12 cellular contexts compared by ENCODE assay signal in the genomic region with DNA sequence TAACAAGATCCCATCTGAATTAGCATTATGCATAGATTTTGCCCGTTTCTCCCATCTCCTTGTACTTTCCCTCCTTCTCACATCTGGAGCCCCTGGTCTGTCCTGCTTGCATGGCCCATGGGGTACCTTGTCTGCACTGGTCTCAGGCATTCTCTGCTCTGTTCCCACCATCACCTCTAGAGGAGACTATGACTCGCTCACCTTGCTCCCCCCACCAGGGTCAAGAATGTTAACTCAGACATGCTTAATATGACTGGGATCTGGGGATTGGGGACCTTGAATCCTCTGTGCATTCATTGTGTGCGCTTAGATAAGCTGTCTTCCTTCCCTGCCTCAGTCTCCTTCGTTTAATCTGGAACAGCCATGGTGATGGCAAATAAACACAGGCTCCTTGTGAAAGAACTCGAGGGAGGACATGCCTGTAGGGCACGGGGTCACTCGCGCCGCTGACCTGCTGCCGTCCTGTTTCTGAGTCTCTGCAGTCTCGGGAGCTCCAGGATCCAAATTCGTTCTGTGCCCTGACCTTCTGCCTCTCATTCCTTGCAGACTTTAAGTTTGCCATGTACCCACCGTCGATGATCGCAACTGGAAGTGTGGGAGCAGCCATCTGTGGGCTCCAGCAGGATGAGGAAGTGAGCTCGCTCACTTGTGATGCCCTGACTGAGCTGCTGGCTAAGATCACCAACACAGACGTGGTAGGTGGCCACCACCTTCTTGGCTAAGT. TPM values are rescaled to one million over a fixed set of nuclear protein-coding genes. Genes with fewer than 3 reads are reported as not detected.
DNase-seq lines count a peak whose midpoint lies in the region; ATAC-seq lines count a peak whose summit lies in the region.
"Had no signal": no experiment of that assay in that cellular context is flagged by ENCODE, and none has a peak within 500 bp of the region (broad histone marks: within the 10 kb centered on the region; RNA-seq: fewer than 3 reads in every experiment).

No MANE protein-coding gene starts in this region.

- H3K9me3 Mint-ChIP-seq in T-helper 1 cell treated with Interleukin-12 subunit alpha and Interleukin-12 subunit beta and Interleukin-4 antibody, amounts not matched to agents 30 μg/mL and 1 μg/mL, for 36 hours, result no peaks in the 10 kb centered on the region
- H3K9me3 Mint-ChIP-seq in stimulated activated naive B cell treated with anti-CD40 and anti-IgM and Interleukin-4, amounts not matched to agents 10 μg/mL and 1 μg/mL and 100 μg/mL, for 72 hours, result no peaks in the 10 kb centered on the region

- no peaks in the 10 kb centered on the region for H3K27me3 Mint-ChIP-seq in T-helper 1 cell treated with Interleukin-12 subunit alpha and Interleukin-12 subunit beta and Interleukin-4 antibody, amounts not matched to agents 30 μg/mL and 1 μg/mL, for 36 hours (ENCODE audit: low read depth)
- H3K27me3 Mint-ChIP-seq in stimulated activated naive B cell treated with anti-CD40 and anti-IgM and Interleukin-4, amounts not matched to agents 10 μg/mL and 1 μg/mL and 100 μg/mL, for 72 hours, result no peaks in the 10 kb centered on the region

- peaks cover 15% of the 10 kb centered on the region for H3K4me1 ChIP-seq in right cardiac atrium (ENCODE audit: control insufficient read depth, insufficient read depth, low read length)

- H3K27ac Mint-ChIP-seq in T-helper 1 cell treated with Interleukin-12 subunit alpha and Interleukin-12 subunit beta and Interleukin-4 antibody, amounts not matched to agents 30 μg/mL and 1 μg/mL, for 36 hours, result peak overlapping the region; percentile 64
- H3K27ac Mint-ChIP-seq in stimulated activated naive B cell treated with anti-CD40 and anti-IgM and Interleukin-4, amounts not matched to agents 10 μg/mL and 1 μg/mL and 100 μg/mL, for 72 hours, result peak overlapping the region; percentile 88

- no peak for ATAC-seq in right cardiac atrium
- ATAC-seq in stimulated activated naive B cell treated with anti-CD40 and anti-IgM and Interleukin-4, amounts not matched to agents 10 μg/mL and 1 μg/mL and 100 μg/mL, for 72 hours (replicated peaks), result peak in 1 of 2 donors; percentile 17
- ATAC-seq in GM21576 (IDR thresholded peaks at IDR 0.05; ENCODE audit: unreplicated experiment), result no peak
- no peak for ATAC-seq in HG03159 (IDR thresholded peaks at IDR 0.05; ENCODE audit: unreplicated experiment)
- ATAC-seq in GM19467 (IDR thresholded peaks at IDR 0.05; ENCODE audit: unreplicated experiment), result no peak

- no peak for DNase-seq in T-helper 1 cell
- peak; percentile 23 to 35 for DNase-seq in activated T-cell treated with anti-CD3 and anti-CD28 coated beads, Interleukin-2, amount 50 U/mL, for 48 hours
- DNase-seq in right cardiac atrium, result no peak
- DNase-seq in stimulated activated naive B cell treated with anti-CD40 and anti-IgM and Interleukin-4, amounts not matched to agents 10 μg/mL and 1 μg/mL and 100 μg/mL, for 72 hours, result no peak
- DNase-seq: OCI-M1; stimulated activated CD4-positive, alpha-beta T cell treated with anti-CD3 and anti-CD28 coated beads, Interleukin-12 subunit alpha, Interleukin-12 subunit beta, amount 100 ng/mL, for 4 hours; tibial artery had no signal

- H3K9me3 ChIP-seq in right cardiac atrium (ENCODE audit: control insufficient read depth, low read length), result no peaks in the 10 kb centered on the region
- H3K9me3 ChIP-seq: tibial artery had no signal

- H3K4me1 Mint-ChIP-seq in T-helper 1 cell treated with Interleukin-12 subunit alpha and Interleukin-12 subunit beta and Interleukin-4 antibody, amounts not matched to agents 30 μg/mL and 1 μg/mL, for 36 hours (ENCODE audit: low read depth), result peaks cover 71% of the 10 kb centered on the region
- H3K4me1 Mint-ChIP-seq in stimulated activated naive B cell treated with anti-CD40 and anti-IgM and Interleukin-4, amounts not matched to agents 10 μg/mL and 1 μg/mL and 100 μg/mL, for 72 hours, result peaks cover 56 to 87% of the 10 kb centered on the region in 2 donors

- 62% methylated on average over 17 of the region's 17 CpGs for WGBS in right cardiac atrium

- no peak overlapping the region for H3K4me3 Mint-ChIP-seq in T-helper 1 cell treated with Interleukin-12 subunit alpha and Interleukin-12 subunit beta and Interleukin-4 antibody, amounts not matched to agents 30 μg/mL and 1 μg/mL, for 36 hours
- H3K4me3 Mint-ChIP-seq in stimulated activated naive B cell treated with anti-CD40 and anti-IgM and Interleukin-4, amounts not matched to agents 10 μg/mL and 1 μg/mL and 100 μg/mL, for 72 hours, result peak overlapping the region; percentile 28 to 66

- no peak overlapping the region for H3K4me3 ChIP-seq in right cardiac atrium (ENCODE audit: low read length)
- H3K4me3 ChIP-seq: tibial artery had no signal

- intact Hi-C loops in right cardiac atrium (cut with DNase I), result loop anchor here in 1 of 4 donors (10.0 kb wide), 1 partner anchor 394 kb away; no protein-coding TSS in a partner anchor

- no peaks in the 10 kb centered on the region for H3K27me3 ChIP-seq in right cardiac atrium (ENCODE audit: control insufficient read depth, insufficient read depth)
- H3K27me3 ChIP-seq: tibial artery had no signal

- peaks cover 85% of the 10 kb centered on the region for H3K36me3 Mint-ChIP-seq in T-helper 1 cell treated with Interleukin-12 subunit alpha and Interleukin-12 subunit beta and Interleukin-4 antibody, amounts not matched to agents 30 μg/mL and 1 μg/mL, for 36 hours (ENCODE audit: low read depth)
- H3K36me3 Mint-ChIP-seq in stimulated activated naive B cell treated with anti-CD40 and anti-IgM and Interleukin-4, amounts not matched to agents 10 μg/mL and 1 μg/mL and 100 μg/mL, for 72 hours, result peaks cover 78 to 90% of the 10 kb centered on the region in 2 donors

- H3K27ac ChIP-seq in right cardiac atrium (ENCODE audit: low read length), result peak overlapping the region; percentile 20
- H3K27ac ChIP-seq: tibial artery had no signal

RNA-seq across cellular contexts. Expression of gene CCND2, which starts 14.9 kb away (rescaled TPM):
- total RNA-seq in right cardiac atrium, result 100 to 1,000 TPM; 200 to 255 (median 218) TPM
- polyA plus RNA-seq in right cardiac atrium, result 44.3 TPM
- total RNA-seq: A172 had no signal

RNA-seq across cellular contexts. Expression of gene TIGAR, which starts 32.6 kb away (rescaled TPM):
- 10 to 100 TPM in 2 of 4 donors, 1 to 10 TPM in 2; 8.6 to 14.5 (median 11.1) TPM for total RNA-seq in right cardiac atrium
- polyA plus RNA-seq in right cardiac atrium, result 4.9 TPM

Comparison
In these comparisons a context has a peak if more than half of its experiments do, and no peak if none do; other contexts are left out.
1. DNase-seq: peak in activated T-cell treated with anti-CD3 and anti-CD28 coated beads, Interleukin-2, amount 50 U/mL, for 48 hours (2 of 2); none in T-helper 1 cell (0 of 5), right cardiac atrium (0 of 3) and stimulated activated naive B cell treated with anti-CD40 and anti-IgM and Interleukin-4, amounts not matched to agents 10 μg/mL and 1 μg/mL and 100 μg/mL, for 72 hours (single experiment).